In the genomic region with DNA sequence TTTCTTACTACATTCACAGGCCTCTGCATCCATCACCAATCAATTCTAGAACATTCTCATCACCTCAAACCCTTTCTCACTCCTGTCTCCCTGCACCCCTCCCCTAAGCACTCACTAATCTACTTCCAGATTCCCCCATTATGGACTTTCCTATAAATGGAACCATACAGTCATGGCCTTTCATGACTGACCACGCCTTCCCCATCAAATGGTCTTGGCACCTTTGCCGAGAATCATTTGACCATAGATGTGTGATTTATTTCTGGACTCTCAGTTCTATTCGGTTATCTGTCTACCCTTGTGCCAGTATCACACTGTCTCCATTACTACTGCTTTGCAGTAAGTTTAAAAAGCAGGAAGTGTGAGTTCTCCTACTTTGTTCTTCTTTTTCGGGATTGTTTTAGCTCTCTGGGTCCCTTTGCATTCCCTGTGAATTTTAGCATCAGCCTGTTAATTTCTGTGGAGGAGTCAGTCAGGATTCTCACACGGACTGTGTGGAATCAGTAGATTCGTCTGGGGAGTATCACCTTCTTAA, we compare ENCODE assay signal across 17 cellular contexts. TPM values are rescaled to one million over a fixed set of nuclear protein-coding genes. Genes with fewer than 3 reads are reported as not detected.
DNase-seq lines count a peak whose midpoint lies in the region; ATAC-seq and TF ChIP-seq lines count a peak whose summit lies in the region.
"Had no signal": no experiment of that assay in that cellular context is flagged by ENCODE, and none has a peak within 500 bp of the region (broad histone marks: within the 10 kb centered on the region; RNA-seq: fewer than 3 reads in every experiment).

No MANE protein-coding gene starts in this region.

- intact Hi-C loops in natural killer cell (cut with micrococcal nuclease), result no loop called here
- intact Hi-C loops in left cardiac atrium (cut with DNase I), result no loop called here

- no peak for DNase-seq in natural killer cell
- no peak for DNase-seq in natural killer cell treated with Interleukin-12 subunit alpha and Interleukin-12 subunit beta and Interleukin-15 and Interleukin-18, amount 100 ng/mL, for 72 hours (ENCODE audit: low spot score)
- DNase-seq in left cardiac atrium, result no peak
- DNase-seq in nephron progenitor cell, result no peak
- DNase-seq in activated naive CD4-positive, alpha-beta T cell (lab: John Stamatoyannopoulos, UW), result no peak
- DNase-seq: C1 segment of cervical spinal cord, DMS 273 treated with DMSO at 0.1 percent for 48 hours, GF-D8, Karpas-422, MG63, NCI-H1092, NCI-H146, NCI-H2081, NCI-H748 treated with DMSO at 0.1 percent for 48 hours, RPMI8226 had no signal

- H3K27ac Mint-ChIP-seq in natural killer cell (peak overlapping the region; percentile 56 to 70), nephron progenitor cell (peak overlapping the region; percentile 82)
- peak overlapping the region in 1 of 2 donors; percentile 53 for H3K27ac Mint-ChIP-seq in natural killer cell treated with Interleukin-12 subunit alpha and Interleukin-12 subunit beta and Interleukin-15 and Interleukin-18, amount 100 ng/mL, for 72 hours

- peaks cover 12 to 25% of the 10 kb centered on the region in 2 donors for H3K4me1 Mint-ChIP-seq in natural killer cell
- H3K4me1 Mint-ChIP-seq in natural killer cell treated with Interleukin-12 subunit alpha and Interleukin-12 subunit beta and Interleukin-15 and Interleukin-18, amount 100 ng/mL, for 72 hours (ENCODE audit: low read depth in 2 of 2), result peaks cover 13 to 22% of the 10 kb centered on the region in 2 donors
- H3K4me1 Mint-ChIP-seq in nephron progenitor cell, result peaks cover 20% of the 10 kb centered on the region

- H3K27me3 Mint-ChIP-seq in natural killer cell (ENCODE audit: low read depth in 2 of 2) (no peaks in the 10 kb centered on the region), nephron progenitor cell (ENCODE audit: low read depth, poor library complexity) (no peaks in the 10 kb centered on the region)
- no peaks in the 10 kb centered on the region for H3K27me3 Mint-ChIP-seq in natural killer cell treated with Interleukin-12 subunit alpha and Interleukin-12 subunit beta and Interleukin-15 and Interleukin-18, amount 100 ng/mL, for 72 hours

- H3K9me3 Mint-ChIP-seq in natural killer cell (no peaks in the 10 kb centered on the region), nephron progenitor cell (no peaks in the 10 kb centered on the region)
- no peaks in the 10 kb centered on the region for H3K9me3 Mint-ChIP-seq in natural killer cell treated with Interleukin-12 subunit alpha and Interleukin-12 subunit beta and Interleukin-15 and Interleukin-18, amount 100 ng/mL, for 72 hours

- no peak for TF ChIP-seq CTCF in natural killer cell (IDR thresholded peaks at IDR 0.05)
- no peak for TF ChIP-seq CTCF in nephron progenitor cell (IDR thresholded peaks at IDR 0.05)

- H3K36me3 Mint-ChIP-seq in natural killer cell, result peaks cover 28% of the 10 kb centered on the region
- H3K36me3 Mint-ChIP-seq in natural killer cell treated with Interleukin-12 subunit alpha and Interleukin-12 subunit beta and Interleukin-15 and Interleukin-18, amount 100 ng/mL, for 72 hours, result peaks cover 25% of the 10 kb centered on the region
- peaks cover 75% of the 10 kb centered on the region for H3K36me3 Mint-ChIP-seq in nephron progenitor cell (ENCODE audit: low read depth)

- no peak overlapping the region for H3K4me3 Mint-ChIP-seq in natural killer cell
- no peak overlapping the region for H3K4me3 Mint-ChIP-seq in natural killer cell treated with Interleukin-12 subunit alpha and Interleukin-12 subunit beta and Interleukin-15 and Interleukin-18, amount 100 ng/mL, for 72 hours
- H3K4me3 Mint-ChIP-seq in nephron progenitor cell, result no peak overlapping the region

- no peak for ATAC-seq in natural killer cell
- no peak for ATAC-seq in natural killer cell treated with Interleukin-12 subunit alpha and Interleukin-12 subunit beta and Interleukin-15 and Interleukin-18, amount 100 ng/mL, for 72 hours
- peak; percentile 45 to 53 for ATAC-seq in left cardiac atrium
- ATAC-seq in HG02970 (IDR thresholded peaks at IDR 0.05; ENCODE audit: low FRiP score, unreplicated experiment), result no peak
- no peak for ATAC-seq in GM21786 (IDR thresholded peaks at IDR 0.05; ENCODE audit: unreplicated experiment)

RNA-seq across cellular contexts. Expression of a gene that starts 27.5 kb away (rescaled TPM):
- total RNA-seq in natural killer cell (100 to 1,000 TPM; 111 to 160 (median 125) TPM), left cardiac atrium (10 to 100 TPM; 43.3 to 53.6 TPM)
- 100 to 1,000 TPM; 111 to 128 TPM for total RNA-seq in natural killer cell treated with Interleukin-12 subunit alpha and Interleukin-12 subunit beta and Interleukin-15 and Interleukin-18, amount 100 ng/mL, for 72 hours

RNA-seq across cellular contexts. Expression of a gene that starts 27.7 kb away (rescaled TPM):
- total RNA-seq in natural killer cell, result 10 to 100 TPM; 32.6 to 38.4 (median 32.7) TPM
- total RNA-seq in natural killer cell treated with Interleukin-12 subunit alpha and Interleukin-12 subunit beta and Interleukin-15 and Interleukin-18, amount 100 ng/mL, for 72 hours, result 10 to 100 TPM; 30.0 to 38.2 TPM
- total RNA-seq in left cardiac atrium, result 10 to 100 TPM; 10.0 to 14.4 TPM

Comparison
In these comparisons a context has a peak if more than half of its experiments do, and no peak if none do; other contexts are left out.
1. ATAC-seq: peak in left cardiac atrium (2 of 2); none in natural killer cell (0 of 3), natural killer cell treated with Interleukin-12 subunit alpha and Interleukin-12 subunit beta and Interleukin-15 and Interleukin-18, amount 100 ng/mL, for 72 hours (0 of 2), HG02970 (single experiment) and GM21786 (single experiment).